ENCODE assay signal across 2 cellular contexts in genomic region chr14:103499709-103500108, GRCh38.
TF ChIP-seq lines count a peak whose summit lies in the region.

No MANE protein-coding gene starts in this region.

TF ChIP-seq in HCT116, 20 proteins besides CTCF, POLR2A, EP300 and RAD21:
- TF ChIP-seq EZH2 (IDR thresholded peaks at IDR 0.05) (no peak), EZH2phosphoT487 (IDR thresholded peaks at IDR 0.05; ENCODE audit: borderline replicate concordance) (no peak), MAX (IDR thresholded peaks at IDR 0.05) (no peak), SRF (IDR thresholded peaks at IDR 0.05; ENCODE audit: low read depth) (no peak), FOSL1 (IDR thresholded peaks at IDR 0.05; ENCODE audit: low read depth) (no peak), TCF7L2 (IDR thresholded peaks at IDR 0.05; ENCODE audit: borderline replicate concordance, extremely low read depth, insufficient read depth, insufficient read length) (no peak), ELF1 (IDR thresholded peaks at IDR 0.05; ENCODE audit: borderline replicate concordance, low read depth) (no peak)
- TF ChIP-seq, protein P1, sequence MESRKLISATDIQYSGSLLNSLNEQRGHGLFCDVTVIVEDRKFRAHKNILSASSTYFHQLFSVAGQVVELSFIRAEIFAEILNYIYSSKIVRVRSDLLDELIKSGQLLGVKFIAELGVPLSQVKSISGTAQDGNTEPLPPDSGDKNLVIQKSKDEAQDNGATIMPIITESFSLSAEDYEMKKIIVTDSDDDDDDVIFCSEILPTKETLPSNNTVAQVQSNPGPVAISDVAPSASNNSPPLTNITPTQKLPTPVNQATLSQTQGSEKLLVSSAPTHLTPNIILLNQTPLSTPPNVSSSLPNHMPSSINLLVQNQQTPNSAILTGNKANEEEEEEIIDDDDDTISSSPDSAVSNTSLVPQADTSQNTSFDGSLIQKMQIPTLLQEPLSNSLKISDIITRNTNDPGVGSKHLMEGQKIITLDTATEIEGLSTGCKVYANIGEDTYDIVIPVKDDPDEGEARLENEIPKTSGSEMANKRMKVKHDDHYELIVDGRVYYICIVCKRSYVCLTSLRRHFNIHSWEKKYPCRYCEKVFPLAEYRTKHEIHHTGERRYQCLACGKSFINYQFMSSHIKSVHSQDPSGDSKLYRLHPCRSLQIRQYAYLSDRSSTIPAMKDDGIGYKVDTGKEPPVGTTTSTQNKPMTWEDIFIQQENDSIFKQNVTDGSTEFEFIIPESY (IDR thresholded peaks at IDR 0.05; ENCODE audit: extremely low read depth, insufficient replicate concordance, low read length), result no peak
TF ChIP-seq in HCT116: peak in this region for 0.

TF ChIP-seq in K562, 482 proteins besides CTCF, POLR2A, EP300 and RAD21:
- TF ChIP-seq SNRNP70 (optimal IDR thresholded peaks at IDR 0.05; ENCODE audit: low read depth, low read length) (no peak), ZNF354B (CRISPR knock-in tag; IDR thresholded peaks at IDR 0.05) (no peak), SLC30A9 (CRISPR knock-in tag; IDR thresholded peaks at IDR 0.05) (no peak), BRCA1 (IDR thresholded peaks at IDR 0.05) (no peak), BRCA1 (CRISPR knock-in tag; IDR thresholded peaks at IDR 0.05) (no peak), ZNF407 (IDR thresholded peaks at IDR 0.05; ENCODE audit: low read depth) (no peak), POLR2AphosphoS5 (IDR thresholded peaks at IDR 0.05; ENCODE audit: control insufficient read depth, insufficient read depth, low read depth, low read length) (no peak), HNRNPL (IDR thresholded peaks at IDR 0.05; ENCODE audit: low read depth, low read length) (no peak), BCOR (IDR thresholded peaks at IDR 0.05) (no peak), RBM34 (IDR thresholded peaks at IDR 0.05; ENCODE audit: borderline replicate concordance, insufficient read depth, low read length) (no peak), ZNF76 (CRISPR knock-in tag; IDR thresholded peaks at IDR 0.05; ENCODE audit: borderline replicate concordance) (no peak), STAT5B (CRISPR knock-in tag; IDR thresholded peaks at IDR 0.05) (no peak), NR2F6 (CRISPR knock-in tag; IDR thresholded peaks at IDR 0.05) (no peak), SMARCC2 (IDR thresholded peaks at IDR 0.05; ENCODE audit: low read depth) (no peak), SIRT6 (IDR thresholded peaks at IDR 0.05; ENCODE audit: low read depth, low read length) (no peak)
